ENCODE assay signal across 1 cellular context in genomic region chr3:129554356-129555120, GRCh38.
TF ChIP-seq lines count a peak whose summit lies in the region.

No MANE protein-coding gene starts in this region.

TF ChIP-seq in GM23338, 12 proteins besides CTCF, POLR2A, EP300 and RAD21:
- TF ChIP-seq ZNF462 (CRISPR knock-in tag; IDR thresholded peaks at IDR 0.05) (no peak), CREB1 (CRISPR knock-in tag; IDR thresholded peaks at IDR 0.05; ENCODE audit: low read depth) (no peak)
